Comparison of ENCODE assay signal across 26 cellular contexts in genomic region chr6:21933351-21933750, GRCh38.
DNase-seq lines count a peak whose midpoint lies in the region; FAIRE-seq and TF ChIP-seq lines count a peak whose summit lies in the region.
"Had no signal": no experiment of that assay in that cellular context is flagged by ENCODE, and none has a peak within 500 bp of the region (broad histone marks: within the 10 kb centered on the region; RNA-seq: fewer than 3 reads in every experiment).

No MANE protein-coding gene starts in this region.

- H3K4me1 Mint-ChIP-seq in endothelial cell (ENCODE audit: unreplicated experiment) = peaks cover 18% of the 10 kb centered on the region
- H3K4me1 Mint-ChIP-seq: CD4-positive, alpha-beta memory T cell; CD4-positive, CD25-positive, alpha-beta regulatory T cell; CD8-positive, alpha-beta memory T cell had no signal

- H3K36me3 Mint-ChIP-seq in endothelial cell (ENCODE audit: low read depth, unreplicated experiment) = peaks cover 8% of the 10 kb centered on the region
- H3K36me3 Mint-ChIP-seq: CD14-positive monocyte; CD4-positive, alpha-beta memory T cell; CD4-positive, CD25-positive, alpha-beta regulatory T cell; CD8-positive, alpha-beta memory T cell had no signal

- H3K27me3 Mint-ChIP-seq in endothelial cell (ENCODE audit: unreplicated experiment) = peaks cover 2% of the 10 kb centered on the region
- H3K27me3 Mint-ChIP-seq: CD4-positive, CD25-positive, alpha-beta regulatory T cell; CD8-positive, alpha-beta memory T cell had no signal

- no peaks in the 10 kb centered on the region for H3K27me3 ChIP-seq in bronchial epithelial cell (ENCODE audit: control insufficient read depth, insufficient read depth, low read length)
- H3K27me3 ChIP-seq in sigmoid colon = no peaks in the 10 kb centered on the region
- H3K27me3 ChIP-seq in stomach = no peaks in the 10 kb centered on the region
- H3K27me3 ChIP-seq: BE2C, BLaER1 had no signal

- no peak for TF ChIP-seq CTCF in bronchial epithelial cell (IDR thresholded peaks at IDR 0.05; ENCODE audit: insufficient read depth, low read length, severe bottlenecking)
- no peak for TF ChIP-seq CTCF in endothelial cell (IDR thresholded peaks at IDR 0.05; ENCODE audit: unreplicated experiment)
- no peak for TF ChIP-seq CTCF in sigmoid colon (IDR thresholded peaks at IDR 0.05)
- TF ChIP-seq CTCF in stomach (IDR thresholded peaks at IDR 0.05) = no peak

- H3K9me3 ChIP-seq in sigmoid colon (no peaks in the 10 kb centered on the region), stomach (peaks cover 0 to 7% (median 0%) of the 10 kb centered on the region in 4 donors)
- H3K9me3 ChIP-seq: A549, BE2C had no signal

- H3K4me3 Mint-ChIP-seq in endothelial cell (ENCODE audit: unreplicated experiment) = no peak overlapping the region
- H3K4me3 Mint-ChIP-seq: CD14-positive monocyte; CD4-positive, alpha-beta memory T cell; CD4-positive, CD25-positive, alpha-beta regulatory T cell; CD8-positive, alpha-beta memory T cell had no signal

- H3K4me1 ChIP-seq in sigmoid colon = no peaks in the 10 kb centered on the region
- no peaks in the 10 kb centered on the region for H3K4me1 ChIP-seq in stomach
- H3K4me1 ChIP-seq: BLaER1 had no signal

- DNase-seq in bronchial epithelial cell (ENCODE audit: low read depth) = peak; percentile 10
- DNase-seq in endothelial cell (ENCODE audit: low spot score) = no peak
- peak; percentile 19 to 64 for DNase-seq in lung microvascular endothelial cell (ENCODE audit: low read depth in 2 of 2)
- DNase-seq in sigmoid colon = no peak
- DNase-seq in stomach = no peak
- DNase-seq: AML-193; BE2C; C1 segment of cervical spinal cord; CD4-positive, alpha-beta memory T cell; CD4-positive, CD25-positive, alpha-beta regulatory T cell; CD8-positive, alpha-beta memory T cell; COR-L47; DMS 273 treated with DMSO at 0.1 percent for 48 hours; DMS153; DMS53; DMS79; DND-41; EL; GDM1 had no signal

- intact Hi-C loops in sigmoid colon (cut with DNase I) = no loop called here
- intact Hi-C loops in stomach (cut with DNase I; ENCODE audit: low total_unique reads) = no loop called here

- TF ChIP-seq POLR2A in sigmoid colon (IDR thresholded peaks at IDR 0.05) (no peak), stomach (IDR thresholded peaks at IDR 0.05) (no peak)

- FAIRE-seq in bronchial epithelial cell (lab: Jason Lieb, UNC) = no peak
- FAIRE-seq: A549, GM12892, GM18507 had no signal

- peaks cover 8% of the 10 kb centered on the region for H3K9me3 Mint-ChIP-seq in endothelial cell (ENCODE audit: unreplicated experiment)

- no peaks in the 10 kb centered on the region for H3K36me3 ChIP-seq in bronchial epithelial cell (ENCODE audit: control insufficient read depth, insufficient read depth, low read length)
- H3K36me3 ChIP-seq in sigmoid colon = no peaks in the 10 kb centered on the region
- no peaks in the 10 kb centered on the region for H3K36me3 ChIP-seq in stomach
- H3K36me3 ChIP-seq: BE2C, BLaER1 had no signal

- no peak for TF ChIP-seq EP300 in sigmoid colon (IDR thresholded peaks at IDR 0.05)
- TF ChIP-seq EP300 in stomach (IDR thresholded peaks at IDR 0.05) = no peak

- H3K4me3 ChIP-seq in bronchial epithelial cell (ENCODE audit: low read depth, low read length) (no peak overlapping the region), sigmoid colon (no peak overlapping the region), stomach (no peak overlapping the region)
- H3K4me3 ChIP-seq: A549, BLaER1, GM12878 had no signal

- peak overlapping the region; percentile 84 for H3K27ac Mint-ChIP-seq in endothelial cell (ENCODE audit: unreplicated experiment)
- H3K27ac Mint-ChIP-seq: CD14-positive monocyte; CD4-positive, alpha-beta memory T cell; CD4-positive, CD25-positive, alpha-beta regulatory T cell; CD8-positive, alpha-beta memory T cell had no signal

- H3K27ac ChIP-seq in sigmoid colon (no peak overlapping the region), stomach (no peak overlapping the region)
- H3K27ac ChIP-seq: 22Rv1, A549, BLaER1 had no signal

Comparison
In these comparisons a context has a peak if more than half of its experiments do, and no peak if none do; other contexts are left out.
1. DNase-seq: peak in bronchial epithelial cell (single experiment) and lung microvascular endothelial cell (2 of 2); none in endothelial cell (single experiment), sigmoid colon (single experiment) and stomach (single experiment).